In genomic region chr21:37770496-37770895, GRCh38 we compare ENCODE assay signal across 22 cellular contexts.
"Had no signal": no experiment of that assay in that cellular context is flagged by ENCODE, and none has a peak within 500 bp of the region (broad histone marks: within the 10 kb centered on the region; RNA-seq: fewer than 3 reads in every experiment).

No MANE protein-coding gene starts in this region.

- H3K27me3 ChIP-seq: SJSA1 had no signal

- H3K4me3 ChIP-seq: SJSA1, SK-N-MC had no signal

- DNase-seq: KBM-7, MV-4-11, NCI-H1048, NCI-H1105, NCI-H1417, NCI-H1436 treated with DMSO at 0.1 percent for 48 hours, NCI-H1694, NCI-H187 treated with DMSO at 0.1 percent for 48 hours, NCI-H2029 treated with DMSO at 0.1 percent for 48 hours, NCI-H2171 treated with DMSO at 0.1 percent for 48 hours, NCI-H345, NCI-H446 treated with DMSO at 0.1 percent for 48 hours, NCI-H510A treated with DMSO at 0.1 percent for 48 hours, NCI-H526, PC-3, SIG-M5 had no signal

- ATAC-seq: Panc1, PC-3, Right ventricle myocardium inferior had no signal

- H3K9me3 ChIP-seq: SJSA1 had no signal

- H3K36me3 ChIP-seq: SJSA1 had no signal

- H3K27ac ChIP-seq: HL-60, RWPE1, SJSA1, SK-N-MC had no signal
